Comparison of ENCODE assay signal across 25 cellular contexts in genomic region chr6:84976516-84977420, GRCh38.
DNase-seq lines count a peak whose midpoint lies in the region; ATAC-seq and TF ChIP-seq lines count a peak whose summit lies in the region.
"Had no signal": no experiment of that assay in that cellular context is flagged by ENCODE, and none has a peak within 500 bp of the region (broad histone marks: within the 10 kb centered on the region; RNA-seq: fewer than 3 reads in every experiment).

No MANE protein-coding gene starts in this region.

- no peak for TF ChIP-seq CTCF in choroid plexus epithelial cell (conservative IDR thresholded peaks at IDR 0.05; ENCODE audit: low read depth, low read length)
- no peak for TF ChIP-seq CTCF in nephron (IDR thresholded peaks at IDR 0.05; ENCODE audit: unreplicated experiment in 3 of 3)

- no peak overlapping the region for H3K4me3 Mint-ChIP-seq in nephron
- no peak overlapping the region for H3K4me3 Mint-ChIP-seq in activated naive CD8-positive, alpha-beta T cell treated with anti-CD3 and anti-CD28 coated beads, Interleukin-2, amount 50 U/mL, for 24 hours
- H3K4me3 Mint-ChIP-seq: activated naive CD8-positive, alpha-beta T cell; activated T-helper 17 cell treated with anti-CD3 and anti-CD28 coated beads, Interleukin-2, amount 50 U/mL, for 72 hours; CD4-positive, CD25-positive, alpha-beta regulatory T cell; nephron progenitor cell; T-helper 2 cell treated with Interferon-gamma antibody and Interleukin-4, amounts not matched to agents 5 μg/mL and 100 μg/mL, for 36 hours had no signal

- H3K27ac Mint-ChIP-seq in nephron: peak overlapping the region; percentile 12 to 55 (median 54)
- no peak overlapping the region for H3K27ac Mint-ChIP-seq in activated naive CD8-positive, alpha-beta T cell treated with anti-CD3 and anti-CD28 coated beads, Interleukin-2, amount 50 U/mL, for 24 hours
- H3K27ac Mint-ChIP-seq: activated naive CD8-positive, alpha-beta T cell; activated T-helper 17 cell treated with anti-CD3 and anti-CD28 coated beads, Interleukin-2, amount 50 U/mL, for 72 hours; CD4-positive, CD25-positive, alpha-beta regulatory T cell; nephron progenitor cell; T-helper 2 cell treated with Interferon-gamma antibody and Interleukin-4, amounts not matched to agents 5 μg/mL and 100 μg/mL, for 36 hours had no signal

- ATAC-seq in activated naive CD8-positive, alpha-beta T cell treated with anti-CD3 and anti-CD28 coated beads, Interleukin-2, amount 50 U/mL, for 24 hours: no peak
- ATAC-seq: activated T-helper 17 cell treated with anti-CD3 and anti-CD28 coated beads, Interleukin-2, amount 50 U/mL, for 72 hours; foreskin keratinocyte; right lobe of liver had no signal

- DNase-seq in DMS53 treated with DMSO at 0.1 percent for 48 hours (lab: John Stamatoyannopoulos, UW; ENCODE audit: unreplicated experiment) (peak; percentile 75), NCI-H2029 (lab: John Stamatoyannopoulos, UW) (peak; percentile 90), choroid plexus epithelial cell (ENCODE audit: low read depth) (peak; percentile 51), iPS-NIHi7 (ENCODE audit: extremely low spot score) (no peak), T1000 (lab: John Stamatoyannopoulos, UW) (no peak)
- no peak for DNase-seq in activated naive CD8-positive, alpha-beta T cell treated with anti-CD3 and anti-CD28 coated beads, Interleukin-2, amount 50 U/mL, for 24 hours
- DNase-seq: CD4-positive, CD25-positive, alpha-beta regulatory T cell; colonic mucosa; foreskin keratinocyte; GDM1; H7; hypothalamus; islet precursor cell; KBM-7; MV-4-11; NCI-H187 treated with DMSO at 0.1 percent for 48 hours; NCI-H446 treated with DMSO at 0.1 percent for 48 hours; nephron progenitor cell; right lobe of liver; substantia nigra; WERI-Rb-1 had no signal

- no peak overlapping the region for H3K4me3 ChIP-seq in choroid plexus epithelial cell (ENCODE audit: low read depth, low read length)
- H3K4me3 ChIP-seq: colonic mucosa, right lobe of liver had no signal

- H3K4me1 Mint-ChIP-seq in nephron: peaks cover 53% of the 10 kb centered on the region
- no peaks in the 10 kb centered on the region for H3K4me1 Mint-ChIP-seq in activated naive CD8-positive, alpha-beta T cell treated with anti-CD3 and anti-CD28 coated beads, Interleukin-2, amount 50 U/mL, for 24 hours
- H3K4me1 Mint-ChIP-seq: activated T-helper 17 cell treated with anti-CD3 and anti-CD28 coated beads, Interleukin-2, amount 50 U/mL, for 72 hours; CD4-positive, CD25-positive, alpha-beta regulatory T cell; nephron progenitor cell had no signal

- peaks cover 7% of the 10 kb centered on the region for H3K9me3 Mint-ChIP-seq in nephron
- no peaks in the 10 kb centered on the region for H3K9me3 Mint-ChIP-seq in activated naive CD8-positive, alpha-beta T cell treated with anti-CD3 and anti-CD28 coated beads, Interleukin-2, amount 50 U/mL, for 24 hours
- H3K9me3 Mint-ChIP-seq: nephron progenitor cell had no signal

- no peaks in the 10 kb centered on the region for H3K36me3 Mint-ChIP-seq in nephron (ENCODE audit: low read depth)
- H3K36me3 Mint-ChIP-seq in activated naive CD8-positive, alpha-beta T cell treated with anti-CD3 and anti-CD28 coated beads, Interleukin-2, amount 50 U/mL, for 24 hours (ENCODE audit: low read depth): no peaks in the 10 kb centered on the region
- H3K36me3 Mint-ChIP-seq: activated naive CD8-positive, alpha-beta T cell; CD4-positive, CD25-positive, alpha-beta regulatory T cell had no signal

- peaks cover 4% of the 10 kb centered on the region for H3K27me3 Mint-ChIP-seq in nephron (ENCODE audit: low read depth)
- H3K27me3 Mint-ChIP-seq in activated naive CD8-positive, alpha-beta T cell treated with anti-CD3 and anti-CD28 coated beads, Interleukin-2, amount 50 U/mL, for 24 hours: no peaks in the 10 kb centered on the region
- H3K27me3 Mint-ChIP-seq: activated naive CD8-positive, alpha-beta T cell; activated T-helper 17 cell treated with anti-CD3 and anti-CD28 coated beads, Interleukin-2, amount 50 U/mL, for 72 hours; CD4-positive, CD25-positive, alpha-beta regulatory T cell had no signal

Comparison
In these comparisons a context has a peak if more than half of its experiments do, and no peak if none do; other contexts are left out.
1. DNase-seq: peak in DMS53 treated with DMSO at 0.1 percent for 48 hours (single experiment), NCI-H2029 (single experiment) and choroid plexus epithelial cell (single experiment); none in iPS-NIHi7 (single experiment), activated naive CD8-positive, alpha-beta T cell treated with anti-CD3 and anti-CD28 coated beads, Interleukin-2, amount 50 U/mL, for 24 hours (single experiment) and T1000 (single experiment).